ENCODE assay signal across 1 cellular context in the genomic region with DNA sequence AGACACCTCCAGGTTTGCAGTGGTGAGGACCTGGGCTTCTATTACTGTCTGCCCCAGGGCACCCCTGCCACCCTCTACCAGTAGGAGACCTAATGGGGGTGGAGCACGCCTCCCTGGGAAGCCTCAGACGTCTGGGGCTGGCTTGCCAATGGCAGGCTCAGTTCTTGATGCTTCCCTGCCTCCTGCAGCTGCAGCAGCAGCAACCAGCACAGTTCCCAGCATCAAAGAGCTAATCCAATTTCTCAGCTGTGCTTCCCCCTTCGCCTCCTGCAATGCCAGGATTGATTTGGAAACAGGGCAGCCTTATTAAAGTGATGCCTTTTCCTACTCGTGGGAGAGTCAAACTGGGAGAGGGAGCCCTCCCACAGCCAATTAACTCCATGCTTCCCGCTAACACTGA.
TF ChIP-seq lines count a peak whose summit lies in the region.

No MANE protein-coding gene starts in this region.

TF ChIP-seq in GM23338, 12 proteins besides CTCF, POLR2A, EP300 and RAD21 (continued from another document):
- TF ChIP-seq, protein P1, sequence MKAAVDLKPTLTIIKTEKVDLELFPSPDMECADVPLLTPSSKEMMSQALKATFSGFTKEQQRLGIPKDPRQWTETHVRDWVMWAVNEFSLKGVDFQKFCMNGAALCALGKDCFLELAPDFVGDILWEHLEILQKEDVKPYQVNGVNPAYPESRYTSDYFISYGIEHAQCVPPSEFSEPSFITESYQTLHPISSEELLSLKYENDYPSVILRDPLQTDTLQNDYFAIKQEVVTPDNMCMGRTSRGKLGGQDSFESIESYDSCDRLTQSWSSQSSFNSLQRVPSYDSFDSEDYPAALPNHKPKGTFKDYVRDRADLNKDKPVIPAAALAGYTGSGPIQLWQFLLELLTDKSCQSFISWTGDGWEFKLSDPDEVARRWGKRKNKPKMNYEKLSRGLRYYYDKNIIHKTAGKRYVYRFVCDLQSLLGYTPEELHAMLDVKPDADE (IDR thresholded peaks at IDR 0.05), result no peak
